1 cellular context compared by ENCODE assay signal in the genomic region with DNA sequence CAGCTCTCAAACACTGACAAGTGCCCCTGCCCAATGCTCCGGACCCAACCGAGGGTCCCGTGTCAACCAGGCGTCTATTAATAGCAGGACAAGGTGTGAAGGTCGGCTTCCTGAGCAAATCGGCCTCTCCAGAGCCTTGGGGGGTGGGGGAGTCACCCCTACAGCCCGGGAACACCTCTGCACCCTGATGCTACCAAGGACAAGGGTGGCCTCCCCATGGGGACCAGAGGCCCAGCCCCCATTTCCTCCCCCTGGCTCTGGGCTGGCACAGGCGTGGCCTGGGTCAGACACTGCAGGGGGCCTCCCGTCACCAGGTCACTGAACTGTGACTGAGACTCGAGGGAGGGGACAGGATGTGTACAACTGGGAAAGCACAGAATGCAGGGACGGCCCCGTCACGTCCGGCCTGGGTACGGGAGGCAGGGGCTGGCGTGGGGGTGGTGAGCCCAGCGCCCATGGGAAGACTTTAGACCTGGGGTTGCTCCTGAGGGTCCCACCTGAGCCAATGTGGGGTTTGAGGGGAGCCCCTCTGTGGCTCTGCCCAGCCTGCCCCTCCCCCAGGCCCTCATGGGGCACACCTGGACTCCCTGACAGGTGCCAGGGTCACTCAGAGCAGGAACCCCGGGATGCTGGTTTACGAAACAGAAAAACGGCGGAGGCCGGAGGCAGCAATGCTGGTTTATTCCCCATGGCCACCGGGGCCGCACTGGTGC.
TF ChIP-seq lines count a peak whose summit lies in the region.

No MANE protein-coding gene starts in this region.

TF ChIP-seq in HepG2, 621 proteins besides CTCF, POLR2A, EP300 and RAD21 (continued from another document and continues in another):
- TF ChIP-seq, protein P1, sequence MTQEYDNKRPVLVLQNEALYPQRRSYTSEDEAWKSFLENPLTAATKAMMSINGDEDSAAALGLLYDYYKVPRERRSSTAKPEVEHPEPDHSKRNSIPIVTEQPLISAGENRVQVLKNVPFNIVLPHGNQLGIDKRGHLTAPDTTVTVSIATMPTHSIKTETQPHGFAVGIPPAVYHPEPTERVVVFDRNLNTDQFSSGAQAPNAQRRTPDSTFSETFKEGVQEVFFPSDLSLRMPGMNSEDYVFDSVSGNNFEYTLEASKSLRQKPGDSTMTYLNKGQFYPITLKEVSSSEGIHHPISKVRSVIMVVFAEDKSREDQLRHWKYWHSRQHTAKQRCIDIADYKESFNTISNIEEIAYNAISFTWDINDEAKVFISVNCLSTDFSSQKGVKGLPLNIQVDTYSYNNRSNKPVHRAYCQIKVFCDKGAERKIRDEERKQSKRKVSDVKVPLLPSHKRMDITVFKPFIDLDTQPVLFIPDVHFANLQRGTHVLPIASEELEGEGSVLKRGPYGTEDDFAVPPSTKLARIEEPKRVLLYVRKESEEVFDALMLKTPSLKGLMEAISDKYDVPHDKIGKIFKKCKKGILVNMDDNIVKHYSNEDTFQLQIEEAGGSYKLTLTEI (CRISPR knock-in tag; conservative IDR thresholded peaks at IDR 0.05): no peak
- TF ChIP-seq RBM22 (optimal IDR thresholded peaks at IDR 0.05; ENCODE audit: low read length) (peak; percentile 96), AHR (CRISPR knock-in tag; IDR thresholded peaks at IDR 0.05) (peak; percentile 66; the same call in 1 of the 2 replicates), HNF4G (IDR thresholded peaks at IDR 0.05; ENCODE audit: borderline replicate concordance, low read depth, low read length) (peak; percentile 51), HNF4G (CRISPR knock-in tag; IDR thresholded peaks at IDR 0.05; ENCODE audit: borderline replicate concordance, low read depth) (peak; percentile 92), CENPT (CRISPR knock-in tag; IDR thresholded peaks at IDR 0.05; ENCODE audit: low read depth) (no peak), NFE2L2 (IDR thresholded peaks at IDR 0.05; ENCODE audit: low read length) (no peak), MAFG (CRISPR knock-in tag; IDR thresholded peaks at IDR 0.05) (no peak), YEATS2 (CRISPR knock-in tag; IDR thresholded peaks at IDR 0.05; ENCODE audit: borderline replicate concordance) (peak; percentile 95; the same call in 1 of the 2 replicates), ZNF230 (CRISPR knock-in tag; IDR thresholded peaks at IDR 0.05) (peak; percentile 84; the same call in 1 of the 2 replicates), TAF1 (CRISPR knock-in tag; IDR thresholded peaks at IDR 0.05) (peak; percentile 49; the same call in 1 of the 2 replicates), ZNF678 (CRISPR knock-in tag; IDR thresholded peaks at IDR 0.05) (no peak; the same call in 1 of the 2 replicates), TMF1 (CRISPR knock-in tag; IDR thresholded peaks at IDR 0.05; ENCODE audit: low read depth) (peak; percentile 82), TEAD2 (CRISPR knock-in tag; IDR thresholded peaks at IDR 0.05) (no peak), PRMT3 (CRISPR knock-in tag; IDR thresholded peaks at IDR 0.05; ENCODE audit: borderline replicate concordance, low read depth) (0 out of 2 replicates have a peak, but pooled peaks have one; percentile 70), HMGXB4 (CRISPR knock-in tag; IDR thresholded peaks at IDR 0.05; ENCODE audit: borderline replicate concordance in 1 of 2, low read depth in 1 of 2) (peak; percentile 46 to 67), PPARG (CRISPR knock-in tag; conservative IDR thresholded peaks at IDR 0.05) (peak; percentile 74; the same call in 1 of the 2 replicates), JUND (CRISPR knock-in tag; IDR thresholded peaks at IDR 0.05) (0 out of 2 replicates have a peak, but pooled peaks have one; percentile 63), HDAC6 (IDR thresholded peaks at IDR 0.05; ENCODE audit: low read depth, low read length) (no peak), NFKBIZ (CRISPR knock-in tag; IDR thresholded peaks at IDR 0.05) (peak; percentile 83; the same call in 1 of the 2 replicates), PHF21A (CRISPR knock-in tag; IDR thresholded peaks at IDR 0.05) (peak; percentile 96), PAWR (CRISPR knock-in tag; IDR thresholded peaks at IDR 0.05; ENCODE audit: borderline replicate concordance) (no peak), ZNF816 (CRISPR knock-in tag; IDR thresholded peaks at IDR 0.05; ENCODE audit: borderline replicate concordance) (peak; percentile 88), EEA1 (CRISPR knock-in tag; IDR thresholded peaks at IDR 0.05; ENCODE audit: borderline replicate concordance) (peak; percentile 82; the same call in 1 of the 2 replicates), ZNF414 (CRISPR knock-in tag; IDR thresholded peaks at IDR 0.05) (peak; percentile 87; the same call in 1 of the 2 replicates), SIX4 (CRISPR knock-in tag; IDR thresholded peaks at IDR 0.05) (peak; percentile 61), GTF3A (CRISPR knock-in tag; conservative IDR thresholded peaks at IDR 0.05) (no peak), ZNF839 (CRISPR knock-in tag; IDR thresholded peaks at IDR 0.05; ENCODE audit: borderline replicate concordance) (peak; percentile 84; the same call in 1 of the 2 replicates), ZSCAN25 (CRISPR knock-in tag; IDR thresholded peaks at IDR 0.05) (peak; percentile 68; the same call in 1 of the 2 replicates), ESRRA (CRISPR knock-in tag; IDR thresholded peaks at IDR 0.05; ENCODE audit: low read depth) (peak; percentile 86), MEF2D (CRISPR knock-in tag; IDR thresholded peaks at IDR 0.05) (peak; percentile 97), ZSCAN22 (CRISPR knock-in tag; IDR thresholded peaks at IDR 0.05) (0 out of 2 replicates have a peak, but pooled peaks have one; percentile 23), KLF15 (CRISPR knock-in tag; IDR thresholded peaks at IDR 0.05; ENCODE audit: borderline replicate concordance) (no peak; the same call in 1 of the 2 replicates), TERF1 (CRISPR knock-in tag; IDR thresholded peaks at IDR 0.05) (no peak), NR2F2 (IDR thresholded peaks at IDR 0.05; ENCODE audit: borderline replicate concordance, low read depth) (0 out of 2 replicates have a peak, but pooled peaks have one; percentile 73), RCOR2 (CRISPR knock-in tag; IDR thresholded peaks at IDR 0.05) (peak; percentile 76), TCF7 (IDR thresholded peaks at IDR 0.05; ENCODE audit: low read depth) (peak; percentile 26; the same call in 1 of the 2 replicates), ZNF430 (CRISPR knock-in tag; IDR thresholded peaks at IDR 0.05) (no peak), JUN (CRISPR knock-in tag; IDR thresholded peaks at IDR 0.05) (0 out of 2 replicates have a peak, but pooled peaks have one; percentile 18), REXO4 (CRISPR knock-in tag; IDR thresholded peaks at IDR 0.05; ENCODE audit: borderline replicate concordance) (no peak), ZFP36L1 (CRISPR knock-in tag; IDR thresholded peaks at IDR 0.05) (peak; percentile 90), REL (CRISPR knock-in tag; conservative IDR thresholded peaks at IDR 0.05) (0 out of 2 replicates have a peak, but pooled peaks have one; percentile 41), DPF2 (CRISPR knock-in tag; IDR thresholded peaks at IDR 0.05; ENCODE audit: borderline replicate concordance, low read depth) (peak; percentile 78; the same call in 1 of the 2 replicates)
- TF ChIP-seq, protein P2, sequence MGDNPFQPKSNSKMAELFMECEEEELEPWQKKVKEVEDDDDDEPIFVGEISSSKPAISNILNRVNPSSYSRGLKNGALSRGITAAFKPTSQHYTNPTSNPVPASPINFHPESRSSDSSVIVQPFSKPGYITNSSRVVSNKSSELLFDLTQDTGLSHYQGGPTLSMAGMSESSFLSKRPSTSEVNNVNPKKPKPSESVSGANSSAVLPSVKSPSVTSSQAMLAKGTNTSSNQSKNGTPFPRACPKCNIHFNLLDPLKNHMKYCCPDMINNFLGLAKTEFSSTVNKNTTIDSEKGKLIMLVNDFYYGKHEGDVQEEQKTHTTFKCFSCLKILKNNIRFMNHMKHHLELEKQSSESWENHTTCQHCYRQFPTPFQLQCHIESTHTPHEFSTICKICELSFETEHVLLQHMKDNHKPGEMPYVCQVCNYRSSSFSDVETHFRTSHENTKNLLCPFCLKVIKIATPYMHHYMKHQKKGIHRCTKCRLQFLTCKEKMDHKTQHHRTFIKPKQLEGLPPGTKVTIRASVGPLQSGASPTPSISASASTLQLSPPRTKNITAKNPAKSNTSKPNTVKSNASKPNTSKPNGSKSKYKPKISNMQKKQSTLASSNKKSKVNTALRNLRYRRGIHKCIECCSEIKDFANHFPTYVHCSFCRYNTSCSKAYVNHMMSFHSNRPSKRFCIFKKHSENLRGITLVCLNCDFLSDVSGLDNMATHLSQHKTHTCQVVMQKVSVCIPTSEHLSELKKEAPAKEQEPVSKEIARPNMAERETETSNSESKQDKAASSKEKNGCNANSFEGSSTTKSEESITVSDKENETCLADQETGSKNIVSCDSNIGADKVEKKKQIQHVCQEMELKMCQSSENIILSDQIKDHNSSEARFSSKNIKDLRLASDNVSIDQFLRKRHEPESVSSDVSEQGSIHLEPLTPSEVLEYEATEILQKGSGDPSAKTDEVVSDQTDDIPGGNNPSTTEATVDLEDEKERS (CRISPR knock-in tag; IDR thresholded peaks at IDR 0.05): peak; percentile 75
- TF ChIP-seq, protein P3, sequence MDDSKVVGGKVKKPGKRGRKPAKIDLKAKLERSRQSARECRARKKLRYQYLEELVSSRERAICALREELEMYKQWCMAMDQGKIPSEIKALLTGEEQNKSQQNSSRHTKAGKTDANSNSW (CRISPR knock-in tag; IDR thresholded peaks at IDR 0.05; ENCODE audit: borderline replicate concordance): no peak
- TF ChIP-seq, protein P4, sequence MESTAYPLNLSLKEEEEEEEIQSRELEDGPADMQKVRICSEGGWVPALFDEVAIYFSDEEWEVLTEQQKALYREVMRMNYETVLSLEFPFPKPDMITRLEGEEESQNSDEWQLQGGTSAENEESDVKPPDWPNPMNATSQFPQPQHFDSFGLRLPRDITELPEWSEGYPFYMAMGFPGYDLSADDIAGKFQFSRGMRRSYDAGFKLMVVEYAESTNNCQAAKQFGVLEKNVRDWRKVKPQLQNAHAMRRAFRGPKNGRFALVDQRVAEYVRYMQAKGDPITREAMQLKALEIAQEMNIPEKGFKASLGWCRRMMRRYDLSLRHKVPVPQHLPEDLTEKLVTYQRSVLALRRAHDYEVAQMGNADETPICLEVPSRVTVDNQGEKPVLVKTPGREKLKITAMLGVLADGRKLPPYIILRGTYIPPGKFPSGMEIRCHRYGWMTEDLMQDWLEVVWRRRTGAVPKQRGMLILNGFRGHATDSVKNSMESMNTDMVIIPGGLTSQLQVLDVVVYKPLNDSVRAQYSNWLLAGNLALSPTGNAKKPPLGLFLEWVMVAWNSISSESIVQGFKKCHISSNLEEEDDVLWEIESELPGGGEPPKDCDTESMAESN (CRISPR knock-in tag; conservative IDR thresholded peaks at IDR 0.05): peak; percentile 74
- TF ChIP-seq, protein P5, sequence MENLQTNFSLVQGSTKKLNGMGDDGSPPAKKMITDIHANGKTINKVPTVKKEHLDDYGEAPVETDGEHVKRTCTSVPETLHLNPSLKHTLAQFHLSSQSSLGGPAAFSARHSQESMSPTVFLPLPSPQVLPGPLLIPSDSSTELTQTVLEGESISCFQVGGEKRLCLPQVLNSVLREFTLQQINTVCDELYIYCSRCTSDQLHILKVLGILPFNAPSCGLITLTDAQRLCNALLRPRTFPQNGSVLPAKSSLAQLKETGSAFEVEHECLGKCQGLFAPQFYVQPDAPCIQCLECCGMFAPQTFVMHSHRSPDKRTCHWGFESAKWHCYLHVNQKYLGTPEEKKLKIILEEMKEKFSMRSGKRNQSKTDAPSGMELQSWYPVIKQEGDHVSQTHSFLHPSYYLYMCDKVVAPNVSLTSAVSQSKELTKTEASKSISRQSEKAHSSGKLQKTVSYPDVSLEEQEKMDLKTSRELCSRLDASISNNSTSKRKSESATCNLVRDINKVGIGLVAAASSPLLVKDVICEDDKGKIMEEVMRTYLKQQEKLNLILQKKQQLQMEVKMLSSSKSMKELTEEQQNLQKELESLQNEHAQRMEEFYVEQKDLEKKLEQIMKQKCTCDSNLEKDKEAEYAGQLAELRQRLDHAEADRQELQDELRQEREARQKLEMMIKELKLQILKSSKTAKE (CRISPR knock-in tag; IDR thresholded peaks at IDR 0.05; ENCODE audit: borderline replicate concordance): peak; percentile 97
- TF ChIP-seq, protein P6, sequence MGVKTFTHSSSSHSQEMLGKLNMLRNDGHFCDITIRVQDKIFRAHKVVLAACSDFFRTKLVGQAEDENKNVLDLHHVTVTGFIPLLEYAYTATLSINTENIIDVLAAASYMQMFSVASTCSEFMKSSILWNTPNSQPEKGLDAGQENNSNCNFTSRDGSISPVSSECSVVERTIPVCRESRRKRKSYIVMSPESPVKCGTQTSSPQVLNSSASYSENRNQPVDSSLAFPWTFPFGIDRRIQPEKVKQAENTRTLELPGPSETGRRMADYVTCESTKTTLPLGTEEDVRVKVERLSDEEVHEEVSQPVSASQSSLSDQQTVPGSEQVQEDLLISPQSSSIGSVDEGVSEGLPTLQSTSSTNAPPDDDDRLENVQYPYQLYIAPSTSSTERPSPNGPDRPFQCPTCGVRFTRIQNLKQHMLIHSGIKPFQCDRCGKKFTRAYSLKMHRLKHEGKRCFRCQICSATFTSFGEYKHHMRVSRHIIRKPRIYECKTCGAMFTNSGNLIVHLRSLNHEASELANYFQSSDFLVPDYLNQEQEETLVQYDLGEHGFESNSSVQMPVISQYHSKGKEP (CRISPR knock-in tag; IDR thresholded peaks at IDR 0.05): no peak; the same call in 1 of the 2 replicates
